Comparison of ENCODE assay signal across 25 cellular contexts in the genomic region with DNA sequence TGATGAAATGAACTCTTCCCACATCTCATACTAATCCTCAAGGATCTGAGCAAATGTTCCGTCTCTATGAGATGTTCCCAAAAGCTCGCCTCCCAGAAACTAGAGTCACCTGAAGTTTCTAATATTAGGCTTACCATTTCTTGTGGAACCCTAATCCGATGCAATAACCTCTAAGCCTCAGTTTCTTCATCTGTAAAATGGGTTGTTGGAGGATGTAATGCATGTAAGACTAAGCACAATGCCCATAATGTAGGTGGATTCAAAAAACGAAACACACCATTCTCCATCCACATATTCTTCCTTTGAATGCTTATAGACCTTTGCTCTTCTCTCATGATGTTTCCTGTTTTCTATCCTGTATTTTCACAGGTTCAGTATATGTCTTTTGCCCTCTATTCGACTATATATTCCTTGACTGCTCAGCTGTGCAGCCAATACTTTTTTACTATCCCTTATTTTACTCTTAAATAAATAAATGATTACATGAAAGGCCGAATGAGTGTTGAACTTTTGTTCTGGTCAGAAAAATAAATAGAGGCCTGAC.
DNase-seq lines count a peak whose midpoint lies in the region; ATAC-seq, FAIRE-seq and TF ChIP-seq lines count a peak whose summit lies in the region.
"Had no signal": no experiment of that assay in that cellular context is flagged by ENCODE, and none has a peak within 500 bp of the region (broad histone marks: within the 10 kb centered on the region; RNA-seq: fewer than 3 reads in every experiment).

No MANE protein-coding gene starts in this region.

- H3K9ac ChIP-seq in endothelial cell of umbilical vein (replicated peaks; ENCODE audit: extremely low read depth, insufficient read depth, low read length): no peak overlapping the region
- H3K9ac ChIP-seq: BLaER1 treated with 17β-estradiol and CSF1 and Interleukin-3, amounts not matched to agents 10 nM and 100 nM had no signal

- TF ChIP-seq CTCF in VCaP (conservative IDR thresholded peaks at IDR 0.05): no peak
- no peak for TF ChIP-seq CTCF in choroid plexus epithelial cell (conservative IDR thresholded peaks at IDR 0.05; ENCODE audit: low read depth, low read length)
- TF ChIP-seq CTCF in endothelial cell of umbilical vein (IDR thresholded peaks at IDR 0.05; ENCODE audit: extremely low read depth in 1 of 2, insufficient read depth in 1 of 2, low read depth in 1 of 2, low read length in 2 of 2): no peak

- no peak overlapping the region for H2AFZ ChIP-seq in endothelial cell of umbilical vein (ENCODE audit: low read depth, low read length)

- H3K4me1 ChIP-seq in endothelial cell of umbilical vein (ENCODE audit: control insufficient read depth, extremely low read depth, insufficient read depth, low read length): no peaks in the 10 kb centered on the region
- H3K4me1 ChIP-seq in CD4-positive, alpha-beta memory T cell (ENCODE audit: insufficient read depth, low read length): no peaks in the 10 kb centered on the region
- H3K4me1 ChIP-seq: A549; BE2C; BLaER1 treated with 17β-estradiol and CSF1 and Interleukin-3, amounts not matched to agents 10 nM and 100 nM had no signal

- no peaks in the 10 kb centered on the region for H4K20me1 ChIP-seq in endothelial cell of umbilical vein (replicated peaks; ENCODE audit: control insufficient read depth, extremely low read depth, insufficient read depth, low read length)
- H4K20me1 ChIP-seq: BLaER1 treated with 17β-estradiol and CSF1 and Interleukin-3, amounts not matched to agents 10 nM and 100 nM had no signal

- H3K27ac Mint-ChIP-seq in CD4-positive, alpha-beta memory T cell: no peak overlapping the region
- H3K27ac Mint-ChIP-seq: CD14-positive monocyte; CD4-positive, alpha-beta T cell had no signal

- H3K27me3 ChIP-seq in endothelial cell of umbilical vein (ENCODE audit: control insufficient read depth in 2 of 2, insufficient read depth in 2 of 2, low read length in 2 of 2): peaks cover 0 to 3% of the 10 kb centered on the region in 2 experiments
- H3K27me3 ChIP-seq in CD4-positive, alpha-beta memory T cell (ENCODE audit: insufficient read depth, low read length): no peaks in the 10 kb centered on the region
- H3K27me3 ChIP-seq: BE2C; BLaER1 treated with 17β-estradiol and CSF1 and Interleukin-3, amounts not matched to agents 10 nM and 100 nM had no signal

- dilution Hi-C loops in endothelial cell of umbilical vein (cut with MboI; ENCODE audit: extremely low pct_ligation_motif_present, low sequenced_read_pairs): no loop called here

- H3K9me3 Mint-ChIP-seq in CD4-positive, alpha-beta memory T cell: peaks cover 0 to 6% (median 3%) of the 10 kb centered on the region in 8 donors
- H3K9me3 Mint-ChIP-seq: CD4-positive, alpha-beta T cell had no signal

- no peaks in the 10 kb centered on the region for H3K9me1 ChIP-seq in endothelial cell of umbilical vein (replicated peaks; ENCODE audit: control insufficient read depth, extremely low read depth, insufficient read depth, low read length)

- ATAC-seq in HG02981 (IDR thresholded peaks at IDR 0.05; ENCODE audit: unreplicated experiment): no peak
- ATAC-seq: A549 had no signal

- POLR2A ChIA-PET in endothelial cell of umbilical vein (lab: Charles Lee): no interaction called here
- POLR2A ChIA-PET in CD4-positive, alpha-beta memory T cell (lab: Charles Lee; ENCODE audit: partially characterized antibody): no interaction called here

- no peak for TF ChIP-seq POLR2A in endothelial cell of umbilical vein (IDR thresholded peaks at IDR 0.05; ENCODE audit: low read depth, low read length)

- peak overlapping the region; percentile 2; the same call in 1 of the 2 replicates for H3K27ac ChIP-seq in VCaP
- no peak overlapping the region for H3K27ac ChIP-seq in endothelial cell of umbilical vein (ENCODE audit: insufficient read depth, low read depth, low read length)
- H3K27ac ChIP-seq in CD4-positive, alpha-beta memory T cell (ENCODE audit: low read depth, low read length): no peak overlapping the region
- H3K27ac ChIP-seq: A549; BLaER1 treated with 17β-estradiol and CSF1 and Interleukin-3, amounts not matched to agents 10 nM and 100 nM had no signal

- no peaks in the 10 kb centered on the region for H3K27me3 Mint-ChIP-seq in CD4-positive, alpha-beta memory T cell
- H3K27me3 Mint-ChIP-seq: CD4-positive, alpha-beta T cell had no signal

- no peak overlapping the region for H3K4me2 ChIP-seq in endothelial cell of umbilical vein (ENCODE audit: insufficient read depth, low read length)
- H3K4me2 ChIP-seq: A549; BLaER1 treated with 17β-estradiol and CSF1 and Interleukin-3, amounts not matched to agents 10 nM and 100 nM had no signal

- H3K36me3 ChIP-seq in endothelial cell of umbilical vein (ENCODE audit: control insufficient read depth in 2 of 2, extremely low read depth in 1 of 2, insufficient read depth in 2 of 2, low read length in 2 of 2): no peaks in the 10 kb centered on the region
- no peaks in the 10 kb centered on the region for H3K36me3 ChIP-seq in CD4-positive, alpha-beta memory T cell (ENCODE audit: insufficient read depth, low read length)
- H3K36me3 ChIP-seq: BE2C; BLaER1 treated with 17β-estradiol and CSF1 and Interleukin-3, amounts not matched to agents 10 nM and 100 nM had no signal

- H3K4me3 Mint-ChIP-seq in CD4-positive, alpha-beta memory T cell: no peak overlapping the region
- H3K4me3 Mint-ChIP-seq: CD14-positive monocyte; CD4-positive, alpha-beta T cell had no signal

- no TSS peak for BruUV-seq in endothelial cell of umbilical vein (replicated peaks; lab: Mats Ljungman, UMichigan)

- DNase-seq in NCI-H69 (lab: John Stamatoyannopoulos, UW) (peak; percentile 27), choroid plexus epithelial cell (ENCODE audit: low read depth) (peak; percentile 48), endothelial cell of umbilical vein (ENCODE audit: low read depth, low spot score) (peak; percentile 13), SIG-M5 (lab: John Stamatoyannopoulos, UW) (no peak)
- no peak for DNase-seq in CD4-positive, alpha-beta memory T cell
- DNase-seq: 8988T; ACHN; AML-193; BE2C; Calu3; CD4-positive, alpha-beta T cell; COR-L47; DMS53; DMS79 treated with DMSO at 0.1 percent for 48 hours; GF-D8; GOT3; H7; HCEC 1CT had no signal

- H3K4me3 ChIP-seq in choroid plexus epithelial cell (ENCODE audit: low read depth, low read length) (no peak overlapping the region), endothelial cell of umbilical vein (replicated peaks in 1 of 3; ENCODE audit: insufficient read depth in 1 of 3, low read depth in 1 of 3, low read length in 3 of 3) (no peak overlapping the region)
- H3K4me3 ChIP-seq in CD4-positive, alpha-beta memory T cell (ENCODE audit: low read length in 2 of 2): no peak overlapping the region
- H3K4me3 ChIP-seq: A549; BLaER1 treated with 17β-estradiol and CSF1 and Interleukin-3, amounts not matched to agents 10 nM and 100 nM had no signal

- no peaks in the 10 kb centered on the region for H3K4me1 Mint-ChIP-seq in CD4-positive, alpha-beta memory T cell
- H3K4me1 Mint-ChIP-seq: CD14-positive monocyte had no signal

- no peaks in the 10 kb centered on the region for H3K9me3 ChIP-seq in endothelial cell of umbilical vein (replicated peaks; ENCODE audit: control insufficient read depth, insufficient read depth, low read length)
- H3K9me3 ChIP-seq in CD4-positive, alpha-beta memory T cell (ENCODE audit: control insufficient read depth in 1 of 2, low read length in 2 of 2): no peaks in the 10 kb centered on the region
- H3K9me3 ChIP-seq: A549, BE2C had no signal

- H3K79me2 ChIP-seq in endothelial cell of umbilical vein (ENCODE audit: control insufficient read depth, insufficient read depth, low read length): no peaks in the 10 kb centered on the region

- H3K36me3 Mint-ChIP-seq in CD4-positive, alpha-beta memory T cell: no peaks in the 10 kb centered on the region
- H3K36me3 Mint-ChIP-seq: CD14-positive monocyte had no signal

- intact Hi-C loops in endothelial cell of umbilical vein (cut with micrococcal nuclease): no loop called here
- intact Hi-C loops in CD4-positive, alpha-beta memory T cell (cut with micrococcal nuclease): no loop called here

- no peak for FAIRE-seq in endothelial cell of umbilical vein (lab: Jason Lieb, UNC)
- FAIRE-seq: A549, GM12891, GM18507 had no signal

- CTCF ChIA-PET in endothelial cell of umbilical vein (lab: Charles Lee): interaction anchor here (1.4 to 4.5 kb wide), 3 partner anchors 19 to 38 kb away, joined by 4 to 21 read pairs (median 4); no protein-coding TSS in a partner anchor
- CTCF ChIA-PET in CD4-positive, alpha-beta memory T cell (lab: Charles Lee; ENCODE audit: partially characterized antibody): no interaction called here

TF ChIP-seq in endothelial cell of umbilical vein, 7 proteins besides CTCF, POLR2A, EP300 and RAD21:
- TF ChIP-seq MAX (IDR thresholded peaks at IDR 0.05; ENCODE audit: insufficient read depth, insufficient read length): no peak
- TF ChIP-seq EZH2 (IDR thresholded peaks at IDR 0.05; ENCODE audit: borderline replicate concordance, low read depth, low read length, severe bottlenecking): no peak
- no peak for TF ChIP-seq JUN (IDR thresholded peaks at IDR 0.05; ENCODE audit: borderline replicate concordance, insufficient read depth, insufficient read length, low read depth)
- TF ChIP-seq MYC (IDR thresholded peaks at IDR 0.05; ENCODE audit: low read depth, low read length): no peak
- TF ChIP-seq FOS (IDR thresholded peaks at IDR 0.05; ENCODE audit: borderline replicate concordance, insufficient read depth, low read length): no peak
- TF ChIP-seq POLR2AphosphoS5 (IDR thresholded peaks at IDR 0.05; ENCODE audit: insufficient read depth, low read depth, low read length): no peak
- TF ChIP-seq GATA2 (IDR thresholded peaks at IDR 0.05; ENCODE audit: insufficient read depth, insufficient read length, low read depth, low read length): no peak

Comparison
In these comparisons a context has a peak if more than half of its experiments do, and no peak if none do; other contexts are left out.
1. DNase-seq: peak in NCI-H69 (single experiment), choroid plexus epithelial cell (single experiment) and endothelial cell of umbilical vein (single experiment); none in CD4-positive, alpha-beta memory T cell (0 of 5) and SIG-M5 (single experiment).